In the genomic region with DNA sequence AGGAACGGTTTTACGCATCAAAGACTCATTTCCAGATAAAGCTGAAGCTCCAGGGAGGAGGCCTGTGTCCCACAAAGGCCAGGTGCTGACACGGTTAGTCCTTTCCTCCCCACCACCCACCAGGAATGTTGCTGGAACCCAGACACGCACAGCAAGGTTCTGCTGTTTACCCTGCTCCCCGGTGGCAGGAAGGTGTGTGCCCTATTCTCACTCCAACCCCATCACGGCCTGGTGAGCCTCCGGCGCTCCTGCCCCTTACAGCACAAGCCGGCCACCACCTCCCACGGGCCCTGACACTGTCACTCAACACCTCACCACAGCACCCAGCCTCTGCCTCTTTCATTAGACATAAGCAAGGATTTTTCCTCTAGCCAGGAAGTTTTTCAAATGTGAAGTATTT, we compare ENCODE assay signal across 8 cellular contexts. TPM values are rescaled to one million over a fixed set of nuclear protein-coding genes. Genes with fewer than 3 reads are reported as not detected.
DNase-seq lines count a peak whose midpoint lies in the region; ATAC-seq and TF ChIP-seq lines count a peak whose summit lies in the region.

No MANE protein-coding gene starts in this region.

- H3K36me3 ChIP-seq in CD4-positive, CD25-positive, alpha-beta regulatory T cell (ENCODE audit: control insufficient read depth, insufficient read depth, low read length), result no peaks in the 10 kb centered on the region
- H3K36me3 ChIP-seq in rectal smooth muscle tissue (ENCODE audit: control insufficient read depth, insufficient read depth, low read length), result no peaks in the 10 kb centered on the region

- no peak for TF ChIP-seq CTCF in glutamatergic neuron (IDR thresholded peaks at IDR 0.05; ENCODE audit: partially characterized antibody, unreplicated experiment)

- H3K4me1 ChIP-seq in CD4-positive, CD25-positive, alpha-beta regulatory T cell (ENCODE audit: control insufficient read depth, insufficient read depth, low read length, poor library complexity, severe bottlenecking), result peaks cover 96% of the 10 kb centered on the region
- H3K4me1 ChIP-seq in rectal smooth muscle tissue (ENCODE audit: control insufficient read depth, insufficient read depth, low read length), result peaks cover 23% of the 10 kb centered on the region

- H3K9me3 Mint-ChIP-seq in CD4-positive, CD25-positive, alpha-beta regulatory T cell, result no peaks in the 10 kb centered on the region
- peaks cover 33% of the 10 kb centered on the region for H3K9me3 Mint-ChIP-seq in glutamatergic neuron (ENCODE audit: unreplicated experiment)

- peak overlapping the region; percentile 36 for H3K27ac ChIP-seq in CD4-positive, CD25-positive, alpha-beta regulatory T cell (ENCODE audit: insufficient read depth, low read length, poor library complexity, severe bottlenecking)
- peak overlapping the region; percentile 46 for H3K27ac ChIP-seq in rectal smooth muscle tissue (ENCODE audit: low read depth, low read length)

- peaks cover 3% of the 10 kb centered on the region for H3K36me3 Mint-ChIP-seq in CD4-positive, CD25-positive, alpha-beta regulatory T cell
- H3K36me3 Mint-ChIP-seq in T-helper 17 cell (ENCODE audit: low read depth), result peaks cover 3% of the 10 kb centered on the region
- no peaks in the 10 kb centered on the region for H3K36me3 Mint-ChIP-seq in glutamatergic neuron (ENCODE audit: unreplicated experiment)

- peak overlapping the region; percentile 85 to 98 (median 89) for H3K27ac Mint-ChIP-seq in CD4-positive, CD25-positive, alpha-beta regulatory T cell
- peak overlapping the region; percentile 88 for H3K27ac Mint-ChIP-seq in T-helper 17 cell
- H3K27ac Mint-ChIP-seq in glutamatergic neuron (ENCODE audit: unreplicated experiment), result peak overlapping the region; percentile 67

- no peak overlapping the region for H3K9ac ChIP-seq in rectal smooth muscle tissue (ENCODE audit: low read length)

- no peak for DNase-seq in CD4-positive, CD25-positive, alpha-beta regulatory T cell
- no peak for DNase-seq in T-helper 17 cell
- DNase-seq in glutamatergic neuron, result peak; percentile 37
- no peak for DNase-seq in GOT3 (lab: John Stamatoyannopoulos, UW)

- peak overlapping the region; percentile 49 for H3K4me3 ChIP-seq in CD4-positive, CD25-positive, alpha-beta regulatory T cell (ENCODE audit: low read depth, low read length)
- H3K4me3 ChIP-seq in rectal smooth muscle tissue (ENCODE audit: low read length), result no peak overlapping the region

- no peaks in the 10 kb centered on the region for H3K27me3 ChIP-seq in CD4-positive, CD25-positive, alpha-beta regulatory T cell (ENCODE audit: control insufficient read depth, insufficient read depth, low read length)
- H3K27me3 ChIP-seq in rectal smooth muscle tissue (ENCODE audit: control insufficient read depth, insufficient read depth, low read length), result no peaks in the 10 kb centered on the region

- no peaks in the 10 kb centered on the region for H3K9me3 ChIP-seq in CD4-positive, CD25-positive, alpha-beta regulatory T cell (ENCODE audit: control insufficient read depth in 2 of 2, low read length in 2 of 2)
- no peaks in the 10 kb centered on the region for H3K9me3 ChIP-seq in T-helper 17 cell (ENCODE audit: control insufficient read depth, low read length, poor library complexity, severe bottlenecking)

- ATAC-seq in CD4-positive, CD25-positive, alpha-beta regulatory T cell (ENCODE audit: low read depth in 2 of 2), result no peak
- ATAC-seq in T-helper 17 cell, result no peak
- ATAC-seq in GM21381 (IDR thresholded peaks at IDR 0.05; ENCODE audit: unreplicated experiment), result no peak
- ATAC-seq in GM19351 (IDR thresholded peaks at IDR 0.05; ENCODE audit: unreplicated experiment), result no peak
- ATAC-seq in GM21619 (IDR thresholded peaks at IDR 0.05; ENCODE audit: unreplicated experiment), result no peak

- H3K27me3 Mint-ChIP-seq in CD4-positive, CD25-positive, alpha-beta regulatory T cell, result no peaks in the 10 kb centered on the region
- H3K27me3 Mint-ChIP-seq in T-helper 17 cell (no peaks in the 10 kb centered on the region), glutamatergic neuron (ENCODE audit: unreplicated experiment) (peaks cover 22% of the 10 kb centered on the region)

- H3K4me3 Mint-ChIP-seq in CD4-positive, CD25-positive, alpha-beta regulatory T cell, result peak overlapping the region; percentile 77 to 85 (median 82)
- peak overlapping the region; percentile 69 for H3K4me3 Mint-ChIP-seq in T-helper 17 cell
- peak overlapping the region; percentile 59 for H3K4me3 Mint-ChIP-seq in glutamatergic neuron (ENCODE audit: unreplicated experiment)

- H3K4me1 Mint-ChIP-seq in CD4-positive, CD25-positive, alpha-beta regulatory T cell, result peaks cover 57 to 95% (median 69%) of the 10 kb centered on the region in 4 donors
- peaks cover 81% of the 10 kb centered on the region for H3K4me1 Mint-ChIP-seq in T-helper 17 cell
- H3K4me1 Mint-ChIP-seq in glutamatergic neuron (ENCODE audit: low read depth, unreplicated experiment), result peaks cover 80% of the 10 kb centered on the region

RNA-seq across cellular contexts. Expression of gene ANKRD11, which starts 47.8 kb away (rescaled TPM):
- 323 TPM for total RNA-seq in CD4-positive, CD25-positive, alpha-beta regulatory T cell
- 10 to 100 TPM in 3 of 4 donors, 1 to 10 TPM in 1; 8.7 to 19.4 (median 14.3) TPM for polyA plus RNA-seq in CD4-positive, CD25-positive, alpha-beta regulatory T cell
- total RNA-seq in T-helper 17 cell (100 to 1,000 TPM; 197 to 251 TPM), glutamatergic neuron (ENCODE audit: unreplicated experiment) (367 TPM)
